In the genomic region with DNA sequence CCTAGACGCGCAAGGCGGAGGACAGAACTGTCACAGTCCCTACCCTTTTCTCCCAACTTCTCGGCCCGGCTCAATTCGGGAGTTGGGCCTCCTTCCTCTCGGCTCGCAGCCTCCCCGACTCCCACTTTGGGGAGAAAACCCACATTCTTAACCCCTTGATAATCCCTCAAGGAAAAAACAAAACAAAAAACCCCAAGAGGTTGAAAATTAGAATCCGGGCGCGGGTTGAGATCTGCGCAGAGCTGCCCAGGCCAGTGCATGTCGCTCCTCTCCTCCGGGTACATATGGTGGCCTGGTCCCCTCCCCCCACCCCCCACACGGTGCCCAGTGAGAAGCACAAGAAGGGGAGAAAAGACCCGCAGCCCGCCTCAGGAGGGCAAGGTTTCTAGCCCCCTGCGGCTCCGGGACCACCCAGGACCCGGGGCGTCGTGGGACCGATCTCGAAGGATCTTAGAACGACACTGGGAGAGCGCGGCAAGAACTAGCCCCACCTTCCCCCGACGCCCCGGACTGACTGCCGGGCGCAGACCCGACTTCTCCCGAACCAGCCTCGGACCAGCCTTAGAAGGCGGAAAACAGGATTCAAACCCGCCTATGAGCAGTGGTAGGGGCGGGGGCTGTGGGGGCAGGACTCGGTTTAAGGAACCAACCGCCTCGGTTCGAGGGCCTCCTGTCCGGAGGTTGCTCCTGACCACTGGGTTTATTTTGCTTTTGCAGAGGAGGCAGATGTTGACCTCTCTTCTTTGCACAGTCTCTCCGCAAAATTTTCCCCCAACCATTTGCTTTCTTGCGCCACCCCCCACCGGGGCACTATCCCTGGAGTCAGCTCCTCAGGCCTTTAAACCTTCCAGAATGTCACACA, we compare ENCODE assay signal across 9 cellular contexts. TPM values are rescaled to one million over a fixed set of nuclear protein-coding genes. Genes with fewer than 3 reads are reported as not detected.
DNase-seq lines count a peak whose midpoint lies in the region; ATAC-seq and TF ChIP-seq lines count a peak whose summit lies in the region.
"Had no signal": no experiment of that assay in that cellular context is flagged by ENCODE, and none has a peak within 500 bp of the region (broad histone marks: within the 10 kb centered on the region; RNA-seq: fewer than 3 reads in every experiment).

No MANE protein-coding gene starts in this region.

- TF ChIP-seq POLR2A in right lobe of liver (IDR thresholded peaks at IDR 0.05) = peak; percentile 47

- H3K4me1 ChIP-seq in right lobe of liver (peaks cover 0 to 40% (median 13%) of the 10 kb centered on the region in 4 donors), thoracic aorta (ENCODE audit: control insufficient read depth in 1 of 2, low read depth in 2 of 2) (peaks cover 2 to 50% of the 10 kb centered on the region in 2 donors)

- intact Hi-C loops in activated CD4-positive, alpha-beta T cell treated with anti-CD3 and anti-CD28 coated beads for 36 hours (cut with DNase I, micrococcal nuclease) = loop anchor here in 1 of 2 experiments (2.0 kb wide), 1 partner anchor 320 kb away; no protein-coding TSS in a partner anchor
- intact Hi-C loops in right lobe of liver (cut with DNase I) = loop anchor here (10.0 kb wide), 2 partner anchors 322 to 412 kb away; no protein-coding TSS in a partner anchor

- no peak for TF ChIP-seq CTCF in right lobe of liver (IDR thresholded peaks at IDR 0.05)
- no peak for TF ChIP-seq CTCF in thoracic aorta (IDR thresholded peaks at IDR 0.05)

- 10% methylated on average over 17 of the region's 47 CpGs for WGBS in right lobe of liver (ENCODE audit: insufficient coverage, low coverage, low lambda C conversion rate, missing lambda C conversion rate)

- no peaks in the 10 kb centered on the region for H3K9me3 ChIP-seq in right lobe of liver
- no peaks in the 10 kb centered on the region for H3K9me3 ChIP-seq in thoracic aorta

- peaks cover 36% of the 10 kb centered on the region for H3K4me1 Mint-ChIP-seq in activated CD4-positive, alpha-beta T cell treated with anti-CD3 and anti-CD28 coated beads for 36 hours
- H3K4me1 Mint-ChIP-seq in central memory CD8-positive, alpha-beta T cell = peaks cover 18% of the 10 kb centered on the region

- ATAC-seq in activated CD4-positive, alpha-beta T cell treated with anti-CD3 and anti-CD28 coated beads for 36 hours = no peak
- no peak for ATAC-seq in central memory CD8-positive, alpha-beta T cell (replicated peaks; ENCODE audit: extremely low read depth, poor library complexity, severe bottlenecking)
- ATAC-seq in right lobe of liver = peak in 3 of 4 donors; percentile 6 to 24 (median 15)
- no peak for ATAC-seq in thoracic aorta (ENCODE audit: insufficient number of reproducible peaks, low FRiP score, low read depth)
- ATAC-seq in HG02885 (IDR thresholded peaks at IDR 0.05; ENCODE audit: poor library complexity, unreplicated experiment) = no peak

- H3K36me3 ChIP-seq in right lobe of liver (no peaks in the 10 kb centered on the region), thoracic aorta (no peaks in the 10 kb centered on the region)

- peak overlapping the region; percentile 47 for H3K4me3 Mint-ChIP-seq in activated CD4-positive, alpha-beta T cell treated with anti-CD3 and anti-CD28 coated beads for 36 hours
- peak overlapping the region; percentile 56 for H3K4me3 Mint-ChIP-seq in central memory CD8-positive, alpha-beta T cell

- H3K27me3 ChIP-seq in right lobe of liver = peaks cover 0 to 23% of the 10 kb centered on the region in 2 donors
- H3K27me3 ChIP-seq in thoracic aorta (replicated peaks; ENCODE audit: insufficient read depth) = no peaks in the 10 kb centered on the region

- H3K4me3 ChIP-seq in right lobe of liver (peak overlapping the region; percentile 27 to 43 (median 30)), thoracic aorta (peak overlapping the region; percentile 91)

- no peaks in the 10 kb centered on the region for H3K36me3 Mint-ChIP-seq in activated CD4-positive, alpha-beta T cell treated with anti-CD3 and anti-CD28 coated beads for 36 hours (ENCODE audit: low read depth)
- H3K36me3 Mint-ChIP-seq in central memory CD8-positive, alpha-beta T cell (ENCODE audit: insufficient read depth) = peaks cover 5% of the 10 kb centered on the region

- POLR2A ChIA-PET in activated CD4-positive, alpha-beta T cell treated with anti-CD3 and anti-CD28 coated beads for 36 hours (lab: Charles Lee) = no interaction called here

- H3K9me3 Mint-ChIP-seq in activated CD4-positive, alpha-beta T cell treated with anti-CD3 and anti-CD28 coated beads for 36 hours (ENCODE audit: low read depth) = no peaks in the 10 kb centered on the region
- no peaks in the 10 kb centered on the region for H3K9me3 Mint-ChIP-seq in central memory CD8-positive, alpha-beta T cell

- peak overlapping the region in 1 of 3 donors; percentile 22 for H3K27ac ChIP-seq in right lobe of liver
- peak overlapping the region; percentile 92 to 97 for H3K27ac ChIP-seq in thoracic aorta

- DNase-seq in activated CD4-positive, alpha-beta T cell treated with anti-CD3 and anti-CD28 coated beads for 36 hours = peak; percentile 12
- DNase-seq in activated CD4-positive, alpha-beta T cell treated with anti-CD3 and anti-CD28 coated beads for 1 hour = no peak
- no peak for DNase-seq in central memory CD8-positive, alpha-beta T cell (ENCODE audit: low spot score in 2 of 2)
- DNase-seq in right lobe of liver = peak; percentile 27 to 56 (median 53)
- no peak for DNase-seq in thoracic aorta (ENCODE audit: low spot score)
- DNase-seq in NCI-H2196 treated with DMSO at 0.1 percent for 48 hours (lab: John Stamatoyannopoulos, UW; ENCODE audit: unreplicated experiment) = no peak
- no peak for DNase-seq in cerebellum (ENCODE audit: low spot score)
- DNase-seq: DND-41 had no signal

- CTCF ChIA-PET in activated CD4-positive, alpha-beta T cell treated with anti-CD3 and anti-CD28 coated beads for 36 hours (lab: Charles Lee) = interaction anchor here (0.7 to 1.4 kb wide), 4 partner anchors 7 to 594 kb away, joined by 3 to 6 read pairs (median 4); no protein-coding TSS in a partner anchor

- H3K27ac Mint-ChIP-seq in activated CD4-positive, alpha-beta T cell treated with anti-CD3 and anti-CD28 coated beads for 36 hours = no peak overlapping the region
- H3K27ac Mint-ChIP-seq in central memory CD8-positive, alpha-beta T cell (ENCODE audit: low read depth) = no peak overlapping the region

- peaks cover 74% of the 10 kb centered on the region for H3K27me3 Mint-ChIP-seq in activated CD4-positive, alpha-beta T cell treated with anti-CD3 and anti-CD28 coated beads for 36 hours
- H3K27me3 Mint-ChIP-seq in central memory CD8-positive, alpha-beta T cell = peaks cover 99% of the 10 kb centered on the region

RNA-seq across cellular contexts. Expression of gene PDGFRA, which starts 2.5 kb away (rescaled TPM):
- not detected for total RNA-seq in activated CD4-positive, alpha-beta T cell treated with anti-CD3 and anti-CD28 coated beads for 36 hours
- total RNA-seq in right lobe of liver (10 to 100 TPM in 5 of 6 experiments, 1 to 10 TPM in 1; 7.0 to 32.6 (median 13.6) TPM), thoracic aorta (100 to 1,000 TPM; 133 to 268 TPM), cerebellum (70.6 TPM)

Comparison
In these comparisons a context has a peak if more than half of its experiments do, and no peak if none do; other contexts are left out.
1. DNase-seq: peak in activated CD4-positive, alpha-beta T cell treated with anti-CD3 and anti-CD28 coated beads for 36 hours (single experiment) and right lobe of liver (3 of 3); none in activated CD4-positive, alpha-beta T cell treated with anti-CD3 and anti-CD28 coated beads for 1 hour (single experiment), central memory CD8-positive, alpha-beta T cell (0 of 2), thoracic aorta (single experiment), NCI-H2196 treated with DMSO at 0.1 percent for 48 hours (single experiment) and cerebellum (single experiment).
2. ATAC-seq: peak in right lobe of liver (3 of 4); none in activated CD4-positive, alpha-beta T cell treated with anti-CD3 and anti-CD28 coated beads for 36 hours (single experiment), central memory CD8-positive, alpha-beta T cell (single experiment), thoracic aorta (single experiment) and HG02885 (single experiment).
3. RNA of gene PDGFRA, which starts 2.5 kb away (total RNA-seq): 133 to 268 TPM in thoracic aorta, 70.6 TPM in cerebellum (single experiment) and 7.0 to 32.6 TPM in right lobe of liver; not detected in activated CD4-positive, alpha-beta T cell treated with anti-CD3 and anti-CD28 coated beads for 36 hours; every median in the first group is over 4 times any median in the second.